In the genomic region with DNA sequence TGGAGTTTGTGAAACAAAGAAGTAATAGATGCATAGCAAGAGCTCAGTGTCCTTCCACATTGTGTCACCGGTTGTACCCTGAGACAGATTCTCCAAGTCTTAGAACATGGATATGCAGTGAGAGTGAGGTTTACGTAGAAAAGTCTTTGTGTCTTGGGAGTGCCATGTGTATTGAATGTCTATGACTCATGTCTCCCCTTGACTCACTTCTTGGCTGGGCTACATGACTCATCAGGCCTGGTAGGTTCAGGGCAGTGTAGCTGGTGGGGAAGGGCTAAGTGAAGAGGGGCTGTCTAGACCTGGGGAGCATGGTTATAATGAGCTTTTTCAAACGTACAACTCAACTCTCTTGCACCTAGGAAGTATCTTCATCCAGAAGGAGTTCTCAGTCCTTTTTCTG, we compare ENCODE assay signal across 8 cellular contexts.
A peak's percentile ranks its signal among the peaks of the same experiment; 100 is the strongest.
DNase-seq lines count a peak whose midpoint lies in the region; FAIRE-seq and TF ChIP-seq lines count a peak whose summit lies in the region.

No MANE protein-coding gene starts in this region.

- peaks cover 7% of the 10 kb centered on the region for H3K9me3 Mint-ChIP-seq in astrocyte (ENCODE audit: unreplicated experiment)

- H3K36me3 Mint-ChIP-seq in astrocyte (ENCODE audit: low read depth, unreplicated experiment) = peaks cover 2% of the 10 kb centered on the region

- FAIRE-seq in astrocyte (lab: Jason Lieb, UNC) = peak; percentile 80

- H3K27ac Mint-ChIP-seq in astrocyte (ENCODE audit: unreplicated experiment) = peak overlapping the region; percentile 96

- no peak for TF ChIP-seq CTCF in astrocyte (IDR thresholded peaks at IDR 0.05; ENCODE audit: insufficient read depth, low read depth, low read length)
- TF ChIP-seq CTCF in osteoblast (IDR thresholded peaks at IDR 0.05; ENCODE audit: extremely low read depth, low read depth, low read length) = no peak

- H3K4me1 ChIP-seq in SJSA1 (replicated peaks) (peaks cover 55% of the 10 kb centered on the region), astrocyte (ENCODE audit: insufficient read depth, low read length) (peaks cover 46% of the 10 kb centered on the region), osteoblast (ENCODE audit: insufficient read depth, low read length) (peaks cover 47% of the 10 kb centered on the region)

- H3K4me2 ChIP-seq in astrocyte (ENCODE audit: low read length) (peak overlapping the region; percentile 39), osteoblast (ENCODE audit: insufficient read depth, low read length) (peak overlapping the region; percentile 58)

- H2AFZ ChIP-seq in astrocyte (ENCODE audit: low read depth, low read length) (no peak overlapping the region), osteoblast (ENCODE audit: low read length) (peak overlapping the region; percentile 16)

- H3K27me3 ChIP-seq in SJSA1 (replicated peaks) (no peaks in the 10 kb centered on the region), astrocyte (ENCODE audit: insufficient read depth, low read length) (no peaks in the 10 kb centered on the region), osteoblast (ENCODE audit: insufficient read depth, low read length) (no peaks in the 10 kb centered on the region)

- H3K4me3 Mint-ChIP-seq in astrocyte (ENCODE audit: unreplicated experiment) = peak overlapping the region; percentile 52

- no peaks in the 10 kb centered on the region for H3K27me3 Mint-ChIP-seq in astrocyte (ENCODE audit: low read depth, unreplicated experiment)

- peaks cover 5% of the 10 kb centered on the region for H3K79me2 ChIP-seq in astrocyte (ENCODE audit: insufficient read depth, low read length)
- H3K79me2 ChIP-seq in osteoblast (ENCODE audit: insufficient read depth, low read length) = no peaks in the 10 kb centered on the region

- H3K4me1 Mint-ChIP-seq in astrocyte (ENCODE audit: low read depth, unreplicated experiment) = peaks cover 54% of the 10 kb centered on the region

- peak overlapping the region; percentile 98 for H3K27ac ChIP-seq in SJSA1
- peak overlapping the region; percentile 95 for H3K27ac ChIP-seq in astrocyte (ENCODE audit: low read depth, low read length)
- H3K27ac ChIP-seq in osteoblast (ENCODE audit: low read depth, low read length) = peak overlapping the region; percentile 98

- H4K20me1 ChIP-seq in astrocyte (ENCODE audit: insufficient read depth, low read length) = no peaks in the 10 kb centered on the region
- H4K20me1 ChIP-seq in osteoblast (ENCODE audit: insufficient read depth, low read length) = no peaks in the 10 kb centered on the region

- DNase-seq in SIG-M5 treated with dmso at 0.1 percent for 504 hours (lab: John Stamatoyannopoulos, UW; ENCODE audit: unreplicated experiment) = peak; percentile 3
- DNase-seq in SIG-M5 (lab: John Stamatoyannopoulos, UW) = no peak
- DNase-seq in SJSA1 (ENCODE audit: low read depth in 1 of 2, low spot score in 2 of 2) = peak; percentile 84 to 87
- peak; percentile 100 for DNase-seq in astrocyte (ENCODE audit: low read depth)
- peak; percentile 99 for DNase-seq in osteoblast (ENCODE audit: insufficient read length, low spot score, missing footprints)
- no peak for DNase-seq in NCI-H1105 (lab: John Stamatoyannopoulos, UW)
- no peak for DNase-seq in NCI-H1105 treated with DMSO at 0.1 percent for 48 hours (lab: John Stamatoyannopoulos, UW)
- no peak for DNase-seq in central memory CD4-positive, alpha-beta T cell

- H3K9ac ChIP-seq in astrocyte (ENCODE audit: low read length) = peak overlapping the region; percentile 59

- H3K9me3 ChIP-seq in SJSA1 (replicated peaks) = no peaks in the 10 kb centered on the region
- H3K9me3 ChIP-seq in astrocyte (ENCODE audit: insufficient read depth, low read depth, low read length) = no peaks in the 10 kb centered on the region
- H3K9me3 ChIP-seq in osteoblast (ENCODE audit: low read depth, low read length) = no peaks in the 10 kb centered on the region

- H3K36me3 ChIP-seq in SJSA1 (no peaks in the 10 kb centered on the region), astrocyte (ENCODE audit: insufficient read depth, low read length) (no peaks in the 10 kb centered on the region), osteoblast (ENCODE audit: insufficient read depth, low read length) (no peaks in the 10 kb centered on the region)

- no peak overlapping the region for H3K4me3 ChIP-seq in SJSA1
- no peak overlapping the region for H3K4me3 ChIP-seq in astrocyte (ENCODE audit: insufficient read depth, low read depth, low read length)
- no peak overlapping the region for H3K4me3 ChIP-seq in osteoblast (ENCODE audit: insufficient read depth, low read length)

Comparison
In these comparisons a context has a peak if more than half of its experiments do, and no peak if none do; other contexts are left out.
1. DNase-seq: peak in SIG-M5 treated with dmso at 0.1 percent for 504 hours (single experiment), SJSA1 (2 of 2), astrocyte (single experiment) and osteoblast (single experiment); none in SIG-M5 (single experiment), NCI-H1105 (single experiment), NCI-H1105 treated with DMSO at 0.1 percent for 48 hours (single experiment) and central memory CD4-positive, alpha-beta T cell (single experiment).
2. Peak in every context shown above with its lines, with median percentiles within 50 percentile points of each other: H3K27ac ChIP-seq.